ENCODE assay signal across 9 cellular contexts in the genomic region with DNA sequence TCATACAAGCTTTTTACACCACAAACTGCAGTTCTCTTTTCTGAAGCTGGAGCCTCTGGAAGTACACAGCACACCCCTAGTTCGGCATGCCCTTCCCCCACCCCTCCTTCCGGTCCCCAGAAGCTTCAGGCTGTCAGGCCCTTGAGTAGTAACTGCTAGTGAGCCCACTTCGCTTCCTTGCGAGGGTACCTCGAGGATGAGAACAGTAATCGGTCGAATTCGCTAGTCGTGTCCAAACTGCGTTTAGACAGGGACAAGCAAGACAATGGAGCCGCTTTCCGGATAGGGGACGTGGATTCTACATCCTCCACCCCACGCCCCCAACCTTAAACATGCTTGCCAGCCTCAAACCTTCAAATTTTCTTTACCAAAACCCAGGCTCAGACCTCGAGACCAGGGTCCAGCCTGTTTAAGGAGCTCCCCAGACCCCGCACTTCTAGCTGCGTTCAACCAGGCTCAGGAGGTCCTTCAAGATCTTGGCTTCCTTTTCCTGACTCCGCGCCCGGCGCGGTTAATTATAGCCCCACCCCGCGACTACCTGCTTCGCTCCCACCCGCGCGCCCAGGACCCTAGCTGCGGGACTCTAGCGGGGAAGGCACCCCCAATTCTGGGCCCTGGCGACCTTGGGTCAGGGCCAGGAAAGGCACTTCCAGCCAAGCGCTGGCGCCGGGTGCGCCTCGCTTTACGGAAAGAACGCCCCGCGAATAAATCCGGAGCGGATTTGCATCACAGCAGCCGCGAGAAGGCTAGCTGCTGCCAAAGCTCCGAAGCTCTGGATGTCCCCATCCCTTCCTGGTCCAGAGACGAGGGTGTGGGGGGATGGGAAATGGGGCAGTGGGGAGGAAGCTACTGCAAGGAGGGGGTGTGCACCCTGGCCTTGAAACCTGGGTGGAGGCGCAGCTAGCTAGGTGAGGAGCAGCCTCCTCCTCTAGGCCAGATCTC. TPM values are rescaled to one million over a fixed set of nuclear protein-coding genes. Genes with fewer than 3 reads are reported as not detected.
DNase-seq lines count a peak whose midpoint lies in the region; ATAC-seq and TF ChIP-seq lines count a peak whose summit lies in the region.
"Had no signal": no experiment of that assay in that cellular context is flagged by ENCODE, and none has a peak within 500 bp of the region (broad histone marks: within the 10 kb centered on the region; RNA-seq: fewer than 3 reads in every experiment).

No MANE protein-coding gene starts in this region.

- peak overlapping the region; percentile 84 for H3K27ac Mint-ChIP-seq in activated CD8-positive, alpha-beta T cell treated with anti-CD3 and anti-CD28 coated beads for 36 hours
- H3K27ac Mint-ChIP-seq in endodermal cell (no peak overlapping the region), neural progenitor cell (no peak overlapping the region)

- H3F3A ChIP-seq in neural progenitor cell (ENCODE audit: low read depth): no peaks in the 10 kb centered on the region

- POLR2A ChIA-PET in activated CD8-positive, alpha-beta T cell treated with anti-CD3 and anti-CD28 coated beads for 36 hours (lab: Charles Lee): interaction anchor here (0.7 to 1.7 kb wide), 9 partner anchors 9 to 132 kb away, joined by 3 to 5 read pairs (median 3); no protein-coding TSS in a partner anchor

- WGBS in endodermal cell (ENCODE audit: insufficient coverage in 1 of 2, insufficient read length in 1 of 2), 2 experiments: 84% methylated on average over 21 to 47 of the region's 47 CpGs

- H2AFZ ChIP-seq in neural progenitor cell (replicated peaks): peak overlapping the region; percentile 73

- H3K9me3 ChIP-seq in endodermal cell (ENCODE audit: control insufficient read depth, low read length): no peaks in the 10 kb centered on the region
- no peaks in the 10 kb centered on the region for H3K9me3 ChIP-seq in neural progenitor cell (ENCODE audit: low read depth)

- peak overlapping the region; percentile 67 for H3K4me3 Mint-ChIP-seq in activated CD8-positive, alpha-beta T cell treated with anti-CD3 and anti-CD28 coated beads for 36 hours
- peak overlapping the region; percentile 52 for H3K4me3 Mint-ChIP-seq in endodermal cell
- no peak overlapping the region for H3K4me3 Mint-ChIP-seq in neural progenitor cell

- H3K79me2 ChIP-seq in neural progenitor cell (ENCODE audit: low read depth): no peaks in the 10 kb centered on the region

- H3K4me3 ChIP-seq in endodermal cell (ENCODE audit: low read length): no peak overlapping the region
- H3K4me3 ChIP-seq in neural progenitor cell: peak overlapping the region; percentile 26

- H3K4me1 ChIP-seq in endodermal cell (ENCODE audit: control insufficient read depth, insufficient read depth, low read length) (no peaks in the 10 kb centered on the region), neural progenitor cell (peaks cover 2% of the 10 kb centered on the region)

- H3K27ac ChIP-seq in endodermal cell (ENCODE audit: low read depth, low read length) (no peak overlapping the region), neural progenitor cell (no peak overlapping the region)

- no peaks in the 10 kb centered on the region for H3K27me3 Mint-ChIP-seq in activated CD8-positive, alpha-beta T cell treated with anti-CD3 and anti-CD28 coated beads for 36 hours
- H3K27me3 Mint-ChIP-seq in endodermal cell (ENCODE audit: insufficient read depth): peaks cover 53% of the 10 kb centered on the region
- peaks cover 14% of the 10 kb centered on the region for H3K27me3 Mint-ChIP-seq in neural progenitor cell (ENCODE audit: insufficient read depth, low read depth)

- DNase-seq in DMS153 treated with DMSO at 0.1 percent for 48 hours (lab: John Stamatoyannopoulos, UW; ENCODE audit: unreplicated experiment) (peak; percentile 25), DMS153 (lab: John Stamatoyannopoulos, UW) (no peak), endodermal cell (peak; percentile 68), neural progenitor cell (ENCODE audit: low spot score) (peak; percentile 33), ureter (ENCODE audit: low spot score) (peak; percentile 67), KG1 (lab: John Stamatoyannopoulos, UW) (no peak), pons (ENCODE audit: low spot score) (no peak)
- peak; percentile 64 for DNase-seq in activated CD8-positive, alpha-beta T cell treated with anti-CD3 and anti-CD28 coated beads for 36 hours

- peaks cover 17% of the 10 kb centered on the region for H3K4me1 Mint-ChIP-seq in activated CD8-positive, alpha-beta T cell treated with anti-CD3 and anti-CD28 coated beads for 36 hours (ENCODE audit: low read depth)
- H3K4me1 Mint-ChIP-seq in endodermal cell (peaks cover 8% of the 10 kb centered on the region), neural progenitor cell (no peaks in the 10 kb centered on the region)

- H3K9me3 Mint-ChIP-seq in activated CD8-positive, alpha-beta T cell treated with anti-CD3 and anti-CD28 coated beads for 36 hours: no peaks in the 10 kb centered on the region
- no peaks in the 10 kb centered on the region for H3K9me3 Mint-ChIP-seq in endodermal cell
- no peaks in the 10 kb centered on the region for H3K9me3 Mint-ChIP-seq in neural progenitor cell

- peak overlapping the region; percentile 71 for H3K4me2 ChIP-seq in neural progenitor cell

- ATAC-seq in activated CD8-positive, alpha-beta T cell treated with anti-CD3 and anti-CD28 coated beads for 36 hours: peak; percentile 73

- H3K27me3 ChIP-seq in endodermal cell (ENCODE audit: control insufficient read depth, insufficient read depth, low read length, poor library complexity, severe bottlenecking) (no peaks in the 10 kb centered on the region), neural progenitor cell (peaks cover 22% of the 10 kb centered on the region)

- no peaks in the 10 kb centered on the region for H3K36me3 Mint-ChIP-seq in activated CD8-positive, alpha-beta T cell treated with anti-CD3 and anti-CD28 coated beads for 36 hours (ENCODE audit: low read depth)
- H3K36me3 Mint-ChIP-seq in endodermal cell (ENCODE audit: low read depth): no peaks in the 10 kb centered on the region
- H3K36me3 Mint-ChIP-seq in neural progenitor cell: no peaks in the 10 kb centered on the region

- intact Hi-C loops in activated CD8-positive, alpha-beta T cell treated with anti-CD3 and anti-CD28 coated beads for 36 hours (cut with micrococcal nuclease): no loop called here

- CTCF ChIA-PET in activated CD8-positive, alpha-beta T cell treated with anti-CD3 and anti-CD28 coated beads for 36 hours (lab: Charles Lee): interaction anchor here (0.7 to 2.5 kb wide), 8 partner anchors 12 to 133 kb away, joined by 3 to 14 read pairs (median 3); no protein-coding TSS in a partner anchor

- H3K36me3 ChIP-seq in endodermal cell (ENCODE audit: control insufficient read depth, insufficient read depth, low read length) (no peaks in the 10 kb centered on the region), neural progenitor cell (no peaks in the 10 kb centered on the region)

- no peak for TF ChIP-seq CTCF in activated CD8-positive, alpha-beta T cell treated with anti-CD3 and anti-CD28 coated beads for 36 hours (IDR thresholded peaks at IDR 0.05)
- TF ChIP-seq CTCF in endodermal cell (conservative IDR thresholded peaks at IDR 0.05) (no peak), neural progenitor cell (IDR thresholded peaks at IDR 0.05) (no peak)

- H3K9ac ChIP-seq in endodermal cell (ENCODE audit: extremely low read depth, low read length, poor library complexity, severe bottlenecking) (no peak overlapping the region), neural progenitor cell (no peak overlapping the region)

- H4K20me1 ChIP-seq in neural progenitor cell (ENCODE audit: low read depth): no peaks in the 10 kb centered on the region

RNA-seq across cellular contexts. Expression of a gene that starts 8.1 kb away (rescaled TPM):
- total RNA-seq in activated CD8-positive, alpha-beta T cell treated with anti-CD3 and anti-CD28 coated beads for 36 hours: not detected
- total RNA-seq in endodermal cell (not detected), neural progenitor cell (ENCODE audit: low replicate concordance) (not detected in 2 replicates), ureter (144 TPM)
- not detected for polyA plus RNA-seq in endodermal cell (2013, experiment 1 of 2)
- polyA plus RNA-seq in endodermal cell (2013, experiment 2 of 2): not detected

RNA-seq across cellular contexts. Expression of a gene that starts 9.5 kb away (rescaled TPM):
- not detected for total RNA-seq in activated CD8-positive, alpha-beta T cell treated with anti-CD3 and anti-CD28 coated beads for 36 hours
- total RNA-seq in endodermal cell (not detected), neural progenitor cell (ENCODE audit: low replicate concordance) (not detected in 2 replicates), ureter (not detected)
- polyA plus RNA-seq in endodermal cell (2013, experiment 1 of 2): not detected
- not detected for polyA plus RNA-seq in endodermal cell (2013, experiment 2 of 2)
- total RNA-seq: T-helper 1 cell treated with Interleukin-12 subunit alpha and Interleukin-12 subunit beta and Interleukin-4 antibody, amounts not matched to agents 30 ng/mL and 1 ng/mL, for 36 hours had no signal

RNA-seq across cellular contexts. Expression of a gene that starts 31.4 kb away (rescaled TPM):
- total RNA-seq in activated CD8-positive, alpha-beta T cell treated with anti-CD3 and anti-CD28 coated beads for 36 hours: 10 to 100 TPM; 25.4 to 28.1 TPM
- total RNA-seq in endodermal cell (100 to 1,000 TPM; 101 TPM), neural progenitor cell (ENCODE audit: low replicate concordance) (55.7 and 73.4 TPM in 2 replicates), ureter (99.6 TPM)
- polyA plus RNA-seq in endodermal cell (2013, experiment 1 of 2): 87.1 TPM
- 75.8 TPM for polyA plus RNA-seq in endodermal cell (2013, experiment 2 of 2)

RNA-seq across cellular contexts. Expression of a gene that starts 34.4 kb away (rescaled TPM):
- 1 to 10 TPM; 1.3 to 1.4 TPM for total RNA-seq in activated CD8-positive, alpha-beta T cell treated with anti-CD3 and anti-CD28 coated beads for 36 hours
- total RNA-seq in endodermal cell (10 to 100 TPM; 18.4 to 19.0 TPM), neural progenitor cell (ENCODE audit: low replicate concordance) (81.2 and 107 TPM in 2 replicates), ureter (55.8 TPM)
- 31.1 TPM for polyA plus RNA-seq in endodermal cell (2013, experiment 1 of 2)
- polyA plus RNA-seq in endodermal cell (2013, experiment 2 of 2): 30.2 TPM

RNA-seq across cellular contexts. Expression of a gene that starts 36.3 kb away (rescaled TPM):
- under 1 TPM in 1 of 2 experiments, not detected in 1; 0.18 TPM for total RNA-seq in activated CD8-positive, alpha-beta T cell treated with anti-CD3 and anti-CD28 coated beads for 36 hours
- total RNA-seq in endodermal cell (1 to 10 TPM; 3.5 to 6.0 TPM), neural progenitor cell (ENCODE audit: low replicate concordance) (4.0 and 6.2 TPM in 2 replicates), ureter (8.5 TPM)
- polyA plus RNA-seq in endodermal cell (2013, experiment 1 of 2): 1.6 TPM
- polyA plus RNA-seq in endodermal cell (2013, experiment 2 of 2): 1.1 TPM

Comparison
In these comparisons a context has a peak if more than half of its experiments do, and no peak if none do; other contexts are left out.
1. DNase-seq: peak in DMS153 treated with DMSO at 0.1 percent for 48 hours (single experiment), activated CD8-positive, alpha-beta T cell treated with anti-CD3 and anti-CD28 coated beads for 36 hours (single experiment), endodermal cell (single experiment), neural progenitor cell (single experiment) and ureter (single experiment); none in DMS153 (single experiment), KG1 (single experiment) and pons (single experiment).
2. RNA of a gene that starts 8.1 kb away (total RNA-seq): 144 TPM in ureter (single experiment); not detected in endodermal cell, not detected in activated CD8-positive, alpha-beta T cell treated with anti-CD3 and anti-CD28 coated beads for 36 hours and not detected in neural progenitor cell; every median in the first group is over 100 times any median in the second.